2 cellular contexts compared by ENCODE assay signal in the genomic region with DNA sequence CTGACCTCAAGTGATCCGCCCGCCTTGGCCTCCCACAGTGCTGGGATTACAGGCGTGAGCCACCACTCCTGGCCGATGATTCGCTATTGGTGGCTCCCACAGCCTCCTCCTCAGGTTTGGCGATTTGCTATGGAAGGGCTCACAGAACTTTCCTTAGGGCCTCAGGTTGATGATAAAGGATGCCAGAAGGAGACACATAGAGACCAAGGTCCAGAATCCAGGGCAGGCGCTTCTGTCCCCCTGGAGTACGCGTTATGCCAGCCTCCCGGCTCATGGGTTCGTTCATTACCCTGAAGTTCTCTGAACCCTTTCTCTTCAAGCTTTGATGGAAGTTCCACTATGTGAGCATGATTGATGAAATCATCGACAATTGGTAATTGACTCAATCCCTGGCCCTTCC.
TF ChIP-seq lines count a peak whose summit lies in the region.

No MANE protein-coding gene starts in this region.

TF ChIP-seq in HEK293, 187 proteins besides CTCF, POLR2A, EP300 and RAD21 (continued from another document):
- peak; percentile 22; the same call in 1 of the 2 replicates for TF ChIP-seq ZFHX2 (tag by site-specific recombination; conservative IDR thresholded peaks at IDR 0.05)
- TF ChIP-seq EGR2 (tag by site-specific recombination; IDR thresholded peaks at IDR 0.05; ENCODE audit: low read depth): peak; percentile 37; the same call in 1 of the 2 replicates
TF ChIP-seq in HEK293: peak in this region for 2.

TF ChIP-seq in IMR-90, 13 proteins besides CTCF, POLR2A, EP300 and RAD21:
- TF ChIP-seq MAZ (IDR thresholded peaks at IDR 0.05; ENCODE audit: borderline replicate concordance, low read depth, low read length) (no peak), FOS (IDR thresholded peaks at IDR 0.05; ENCODE audit: low read depth, low read length) (no peak), RFX5 (IDR thresholded peaks at IDR 0.05; ENCODE audit: low read depth, low read length) (no peak), BHLHE40 (IDR thresholded peaks at IDR 0.05; ENCODE audit: low read depth, low read length) (no peak), MXI1 (IDR thresholded peaks at IDR 0.05; ENCODE audit: borderline replicate concordance, low read depth, low read length) (no peak), NFE2L2 (IDR thresholded peaks at IDR 0.05; ENCODE audit: low read depth, low read length) (no peak), CEBPB (IDR thresholded peaks at IDR 0.05; ENCODE audit: low read depth, low read length) (no peak), RCOR1 (IDR thresholded peaks at IDR 0.05; ENCODE audit: insufficient replicate concordance, low read length) (no peak), CHD1 (IDR thresholded peaks at IDR 0.05; ENCODE audit: low read depth, low read length) (no peak), MAFK (IDR thresholded peaks at IDR 0.05; ENCODE audit: low read depth, low read length) (no peak)
- TF ChIP-seq, protein P1, sequence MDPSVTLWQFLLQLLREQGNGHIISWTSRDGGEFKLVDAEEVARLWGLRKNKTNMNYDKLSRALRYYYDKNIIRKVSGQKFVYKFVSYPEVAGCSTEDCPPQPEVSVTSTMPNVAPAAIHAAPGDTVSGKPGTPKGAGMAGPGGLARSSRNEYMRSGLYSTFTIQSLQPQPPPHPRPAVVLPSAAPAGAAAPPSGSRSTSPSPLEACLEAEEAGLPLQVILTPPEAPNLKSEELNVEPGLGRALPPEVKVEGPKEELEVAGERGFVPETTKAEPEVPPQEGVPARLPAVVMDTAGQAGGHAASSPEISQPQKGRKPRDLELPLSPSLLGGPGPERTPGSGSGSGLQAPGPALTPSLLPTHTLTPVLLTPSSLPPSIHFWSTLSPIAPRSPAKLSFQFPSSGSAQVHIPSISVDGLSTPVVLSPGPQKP (IDR thresholded peaks at IDR 0.05; ENCODE audit: borderline replicate concordance, low read depth, low read length): no peak
- TF ChIP-seq, protein P2, sequence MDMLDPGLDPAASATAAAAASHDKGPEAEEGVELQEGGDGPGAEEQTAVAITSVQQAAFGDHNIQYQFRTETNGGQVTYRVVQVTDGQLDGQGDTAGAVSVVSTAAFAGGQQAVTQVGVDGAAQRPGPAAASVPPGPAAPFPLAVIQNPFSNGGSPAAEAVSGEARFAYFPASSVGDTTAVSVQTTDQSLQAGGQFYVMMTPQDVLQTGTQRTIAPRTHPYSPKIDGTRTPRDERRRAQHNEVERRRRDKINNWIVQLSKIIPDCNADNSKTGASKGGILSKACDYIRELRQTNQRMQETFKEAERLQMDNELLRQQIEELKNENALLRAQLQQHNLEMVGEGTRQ (IDR thresholded peaks at IDR 0.05; ENCODE audit: low read depth, low read length): no peak
